In genomic region chr22:40181323-40181722, GRCh38 we compare ENCODE assay signal across 16 cellular contexts. TPM values are rescaled to one million over a fixed set of nuclear protein-coding genes. Genes with fewer than 3 reads are reported as not detected.
A peak's percentile ranks its signal among the peaks of the same experiment; 100 is the strongest.
DNase-seq lines count a peak whose midpoint lies in the region; ATAC-seq, FAIRE-seq and TF ChIP-seq lines count a peak whose summit lies in the region.
"Had no signal": no experiment of that assay in that cellular context is flagged by ENCODE, and none has a peak within 500 bp of the region (broad histone marks: within the 10 kb centered on the region; RNA-seq: fewer than 3 reads in every experiment).

No MANE protein-coding gene starts in this region.

- FAIRE-seq in K562 (lab: Jason Lieb, UNC) = no peak

- in situ Hi-C loops in K562 (cut with MboI) = loop anchor here (10.0 kb wide), 2 partner anchors 137 to 647 kb away; partner anchors contain the start of gene RPS19BP1

- POLR2A ChIA-PET in HEK293 (lab: Yijun Ruan, JAX) (interaction anchor here (0.7 to 5.4 kb wide), 4 partner anchors 13 to 140 kb away, joined by 3 to 72 read pairs (median 6); no protein-coding TSS in a partner anchor), K562 (lab: Yijun Ruan, JAX) (interaction anchor here (0.7 to 1.9 kb wide), 6 partner anchors 9 to 180 kb away, joined by 3 to 11 read pairs (median 4); no protein-coding TSS in a partner anchor)
- POLR2A ChIA-PET in CD8-positive, alpha-beta T cell (lab: Charles Lee) = interaction anchor here (6.3 kb wide), 1 partner anchor 137 kb away, joined by 45 read pairs; no protein-coding TSS in a partner anchor

- H3K27me3 Mint-ChIP-seq in CD8-positive, alpha-beta T cell (ENCODE audit: low read depth) = no peaks in the 10 kb centered on the region
- H3K27me3 Mint-ChIP-seq: activated naive CD4-positive, alpha-beta T cell treated with anti-CD3 and anti-CD28 coated beads, Interleukin-2, amount 50 U/mL, for 24 hours; naive B cell; stimulated activated naive CD8-positive, alpha-beta T cell treated with anti-CD3 and anti-CD28 coated beads, Interleukin-15, Interleukin-2, amounts not matched to agents 100 ng/mL and 50 ng/mL, for 24 hours had no signal

- TF ChIP-seq RAD21 in K562 (CRISPR knock-in tag; conservative IDR thresholded peaks at IDR 0.05 in 1 of 2, IDR thresholded peaks at IDR 0.05 in 1 of 2) = no peak

- intact Hi-C loops in K562 (cut with micrococcal nuclease) (no loop called here), right lobe of liver (cut with DNase I) (loop anchor here (5.0 to 10.0 kb wide), 2 partner anchors 81 to 93 kb away; no protein-coding TSS in a partner anchor)
- intact Hi-C loops in CD8-positive, alpha-beta T cell (cut with DNase I, micrococcal nuclease) = no loop called here

- 50% methylated on average over 3 of the region's 3 CpGs for WGBS in K562 (ENCODE audit: insufficient coverage, low coverage, missing lambda C conversion rate)
- 39% methylated on average over 3 of the region's 3 CpGs for WGBS in right lobe of liver (ENCODE audit: insufficient coverage, low coverage, low lambda C conversion rate, missing lambda C conversion rate)

- H3K27ac Mint-ChIP-seq in CD8-positive, alpha-beta T cell = no peak overlapping the region

- TF ChIP-seq CTCF in HEK293 (tag by site-specific recombination; IDR thresholded peaks at IDR 0.05) = no peak
- TF ChIP-seq CTCF in K562 (IDR thresholded peaks at IDR 0.05 in 2 of 3, conservative IDR thresholded peaks at IDR 0.05 in 1 of 3; ENCODE audit: insufficient read depth in 2 of 3, low read depth in 1 of 3, low read length in 3 of 3) = no peak
- TF ChIP-seq CTCF in right lobe of liver (IDR thresholded peaks at IDR 0.05) = no peak
- TF ChIP-seq CTCF in CD8-positive, alpha-beta T cell (IDR thresholded peaks at IDR 0.05) = no peak

- H3K4me1 Mint-ChIP-seq in CD8-positive, alpha-beta T cell (ENCODE audit: low read depth) = peaks cover 82% of the 10 kb centered on the region

- CTCF ChIA-PET in HEK293 (lab: Yijun Ruan, JAX) = interaction anchor here (0.6 to 4.4 kb wide), 3 partner anchors 12 to 167 kb away, joined by 3 to 16 read pairs (median 3); no protein-coding TSS in a partner anchor
- CTCF ChIA-PET in K562 (lab: Yijun Ruan, JAX; ENCODE audit: low intra/inter-chr PET ratio) = no interaction called here
- CTCF ChIA-PET in CD8-positive, alpha-beta T cell (lab: Charles Lee) = interaction anchor here (2.2 kb wide), 1 partner anchor 167 kb away, joined by 6 read pairs; no protein-coding TSS in a partner anchor

- peaks cover 23% of the 10 kb centered on the region for H3K4me1 ChIP-seq in HEK293 (ENCODE audit: control insufficient read depth, insufficient read depth, low read length)
- peaks cover 15 to 41% of the 10 kb centered on the region in 2 experiments; a peak in 4 of 5 replicates for H3K4me1 ChIP-seq in K562 (replicated peaks in 1 of 2; ENCODE audit: control insufficient read depth in 2 of 2, insufficient read depth in 2 of 2, low read length in 2 of 2)
- peaks cover 0 to 80% (median 40%) of the 10 kb centered on the region in 4 donors for H3K4me1 ChIP-seq in right lobe of liver
- peaks cover 32% of the 10 kb centered on the region for H3K4me1 ChIP-seq in stomach smooth muscle (ENCODE audit: control insufficient read depth, insufficient read depth, low read length)
- H3K4me1 ChIP-seq in CD8-positive, alpha-beta T cell (ENCODE audit: insufficient read depth, low read length) = peaks cover 71% of the 10 kb centered on the region
- H3K4me1 ChIP-seq in effector memory CD4-positive, alpha-beta T cell (ENCODE audit: control insufficient read depth, insufficient read depth, low read length, poor library complexity, severe bottlenecking) = peaks cover 23% of the 10 kb centered on the region

- peaks cover 94% of the 10 kb centered on the region for H3K79me2 ChIP-seq in K562 (ENCODE audit: control insufficient read depth, insufficient read depth, low read length)

- no peak overlapping the region for H3K4me3 Mint-ChIP-seq in CD8-positive, alpha-beta T cell

- H3K9ac ChIP-seq in K562 (ENCODE audit: insufficient read depth in 1 of 2, low read depth in 2 of 2, low read length in 2 of 2) (peak overlapping the region; percentile 25 to 71; a peak in 3 of 4 replicates), stomach smooth muscle (ENCODE audit: low read length in 2 of 2) (no peak overlapping the region)
- H3K9ac ChIP-seq: SK-N-SH had no signal

- H3K36me3 ChIP-seq in HEK293 (ENCODE audit: control insufficient read depth in 2 of 2, insufficient read depth in 1 of 2, low read length in 2 of 2) (no peaks in the 10 kb centered on the region), K562 (ENCODE audit: control insufficient read depth, insufficient read depth, low read length) (peaks cover 3% of the 10 kb centered on the region; the same call in 1 of the 3 replicates), right lobe of liver (no peaks in the 10 kb centered on the region), stomach smooth muscle (ENCODE audit: control insufficient read depth in 2 of 2, insufficient read depth in 2 of 2, low read length in 2 of 2) (no peaks in the 10 kb centered on the region)
- no peaks in the 10 kb centered on the region for H3K36me3 ChIP-seq in CD8-positive, alpha-beta T cell (ENCODE audit: insufficient read depth, low read length)
- no peaks in the 10 kb centered on the region for H3K36me3 ChIP-seq in effector memory CD4-positive, alpha-beta T cell (ENCODE audit: control insufficient read depth, insufficient read depth, low read length)

- H2AFZ ChIP-seq in K562 (ENCODE audit: low read depth, low read length) = no peak overlapping the region

- H3K27me3 ChIP-seq in K562 (ENCODE audit: control insufficient read depth in 2 of 2, insufficient read depth in 2 of 2, low read length in 2 of 2) (no peaks in the 10 kb centered on the region), right lobe of liver (no peaks in the 10 kb centered on the region), stomach smooth muscle (ENCODE audit: control insufficient read depth in 1 of 2, insufficient read depth in 2 of 2, low read length in 2 of 2) (no peaks in the 10 kb centered on the region)
- H3K27me3 ChIP-seq in CD8-positive, alpha-beta T cell (ENCODE audit: insufficient read depth, low read length) = no peaks in the 10 kb centered on the region
- no peaks in the 10 kb centered on the region for H3K27me3 ChIP-seq in effector memory CD4-positive, alpha-beta T cell (replicated peaks; ENCODE audit: control insufficient read depth, insufficient read depth, low read length, poor library complexity, severe bottlenecking)

- 0 out of 2 replicates have a peak, but pooled peaks cover 13% of the 10 kb centered on the region for H4K20me1 ChIP-seq in K562 (replicated peaks; ENCODE audit: control insufficient read depth, insufficient read depth, low read length)

- H3K4me2 ChIP-seq in K562 (ENCODE audit: insufficient read depth, low read length) = peak overlapping the region; percentile 52

- H3K9me1 ChIP-seq in K562 (ENCODE audit: control insufficient read depth, insufficient read depth, low read length) = no peaks in the 10 kb centered on the region

- TF ChIP-seq POLR2A in K562 (conservative IDR thresholded peaks at IDR 0.05) (no peak), right lobe of liver (IDR thresholded peaks at IDR 0.05) (no peak)

- H3K27ac ChIP-seq in HEK293 (ENCODE audit: extremely low read depth, low read depth, low read length) (no peak overlapping the region), K562 (ENCODE audit: extremely low read depth, low read depth, low read length) (peak overlapping the region; percentile 93; the same call in 2 of the 3 replicates), right lobe of liver (peak overlapping the region; percentile 47 to 92 (median 86)), stomach smooth muscle (ENCODE audit: low read length) (no peak overlapping the region)
- no peak overlapping the region for H3K27ac ChIP-seq in CD8-positive, alpha-beta T cell (ENCODE audit: low read depth, low read length)
- no peak overlapping the region for H3K27ac ChIP-seq in effector memory CD4-positive, alpha-beta T cell (ENCODE audit: insufficient read depth, low read length, poor library complexity, severe bottlenecking)

- H3K9me3 ChIP-seq in HEK293 (ENCODE audit: control insufficient read depth, insufficient read depth, low read depth, low read length) = no peaks in the 10 kb centered on the region
- H3K9me3 ChIP-seq in K562 (replicated peaks; ENCODE audit: control insufficient read depth, insufficient read depth, low read depth, low read length) = no peaks in the 10 kb centered on the region
- no peaks in the 10 kb centered on the region for H3K9me3 ChIP-seq in right lobe of liver
- no peaks in the 10 kb centered on the region for H3K9me3 ChIP-seq in stomach smooth muscle (ENCODE audit: control insufficient read depth in 2 of 2, low read length in 2 of 2)
- H3K9me3 ChIP-seq in CD8-positive, alpha-beta T cell (ENCODE audit: low read length) = no peaks in the 10 kb centered on the region
- no peaks in the 10 kb centered on the region for H3K9me3 ChIP-seq in effector memory CD4-positive, alpha-beta T cell (ENCODE audit: control insufficient read depth, low read length)
- H3K9me3 ChIP-seq: SK-N-SH had no signal

- BruUV-seq in K562 (replicated peaks; lab: Mats Ljungman, UMichigan) = no TSS peak

- TF ChIP-seq EP300 in K562 (IDR thresholded peaks at IDR 0.05; ENCODE audit: low read length) = no peak

- DNase-seq in K562 (ENCODE audit: extremely low read depth in 1 of 4, low spot score in 3 of 4) (no peak), right lobe of liver (no peak), RPMI8226 (no peak)
- DNase-seq in CD8-positive, alpha-beta T cell = no peak
- DNase-seq in effector memory CD4-positive, alpha-beta T cell = no peak
- DNase-seq: DMS 273 treated with DMSO at 0.1 percent for 48 hours, MM.1S, naive B cell, NCI-H187 treated with DMSO at 0.1 percent for 48 hours, SK-N-SH had no signal

- ATAC-seq in K562 (no peak), right lobe of liver (peak; percentile 5 to 21 (median 12)), HG03442 (IDR thresholded peaks at IDR 0.05; ENCODE audit: unreplicated experiment) (no peak)
- no peak for ATAC-seq in CD8-positive, alpha-beta T cell
- ATAC-seq: HCT116 had no signal

- H3K36me3 Mint-ChIP-seq in CD8-positive, alpha-beta T cell = peaks cover 13% of the 10 kb centered on the region

- H3K9me3 Mint-ChIP-seq in CD8-positive, alpha-beta T cell = no peaks in the 10 kb centered on the region
- H3K9me3 Mint-ChIP-seq: naive B cell; stimulated activated naive CD8-positive, alpha-beta T cell treated with anti-CD3 and anti-CD28 coated beads, Interleukin-15, Interleukin-2, amounts not matched to agents 100 ng/mL and 50 ng/mL, for 24 hours had no signal

- H3K4me3 ChIP-seq in HEK293 (ENCODE audit: low read depth, low read length) = no peak overlapping the region
- peak overlapping the region; percentile 68; the same call in 1 of the 2 replicates for H3K4me3 ChIP-seq in K562
- H3K4me3 ChIP-seq in right lobe of liver = peak overlapping the region in 1 of 3 donors; percentile 11
- peak overlapping the region; percentile 6 to 23 for H3K4me3 ChIP-seq in stomach smooth muscle (ENCODE audit: low read length in 2 of 2)
- H3K4me3 ChIP-seq in CD8-positive, alpha-beta T cell (ENCODE audit: low read depth, low read length) = no peak overlapping the region
- no peak overlapping the region for H3K4me3 ChIP-seq in effector memory CD4-positive, alpha-beta T cell (ENCODE audit: insufficient read depth, low read depth, low read length, poor library complexity, severe bottlenecking)

RNA-seq across cellular contexts. Expression of gene TNRC6B, which starts 3.6 kb away (rescaled TPM):
- 39.3 and 85.7 TPM in 2 replicates for total RNA-seq in K562 (2011; cell fraction: chromatin; rRNA removed; ENCODE audit: low replicate concordance)
- 26.1 and 28.3 TPM in 2 replicates for total RNA-seq in K562 (2011; cell fraction: nucleolus; rRNA removed)
- total RNA-seq in K562 (2011; cell fraction: nucleoplasm; rRNA removed) = 39.1 and 62.4 TPM in 2 replicates
- total RNA-seq in K562 (2014; rRNA removed) (7.4 and 11.0 TPM in 2 replicates), K562 (2014; rRNA removed; fragmentation: Illumina TruSeq; extraction: Trizol) (10.8 and 13.7 TPM in 2 replicates), K562 (2015; rRNA removed; fragmentation: Illumina TruSeq; extraction: Trizol) (10.3 and 11.5 TPM in 2 replicates), K562 (2021) (17.6 and 18.8 TPM in 2 replicates), right lobe of liver (10 to 100 TPM; 13.0 to 27.1 (median 22.7) TPM)
- polyA plus RNA-seq in K562 (2011; rRNA removed) (5.8 and 7.4 TPM in 2 replicates), K562 (2014; fragmentation: Illumina TruSeq; extraction: Trizol) (5.3 and 5.8 TPM in 2 replicates), K562 (2014; fragmentation: Nextera tagmentation; extraction: Ambion mirVana) (10 to 100 TPM in 1 of 2 experiments, under 1 TPM in 1; 0.96 to 14.7 TPM), K562 (2014; rRNA removed) (6.9 and 7.3 TPM in 2 replicates)
- polyA plus RNA-seq in K562 (2011; cell fraction: cytosol; rRNA removed) = 6.8 and 7.2 TPM in 2 replicates
- polyA plus RNA-seq in K562 (2011; cell fraction: nucleus; rRNA removed) = 10.6 and 12.9 TPM in 2 replicates
- 3.8 and 6.0 TPM in 2 replicates for polyA plus RNA-seq in K562 (2012)
- polyA minus RNA-seq in K562 (2011; rRNA and poly(A)+ RNA removed) = 20.1 and 24.7 TPM in 2 replicates
- 9.8 and 11.2 TPM in 2 replicates for polyA minus RNA-seq in K562 (2011; cell fraction: cytosol; rRNA and poly(A)+ RNA removed)
- 13.3 and 30.9 TPM in 2 replicates for polyA minus RNA-seq in K562 (2011; cell fraction: nucleus; rRNA and poly(A)+ RNA removed)
- 100 to 1,000 TPM in 1 of 2 experiments, 10 to 100 TPM in 1; 85.3 to 106 TPM for total RNA-seq in CD8-positive, alpha-beta T cell

Comparison
In these comparisons a context has a peak if more than half of its experiments do, and no peak if none do; other contexts are left out.
1. H3K27ac ChIP-seq: peak in K562 (single experiment) and right lobe of liver (3 of 3); none in HEK293 (single experiment), stomach smooth muscle (single experiment), CD8-positive, alpha-beta T cell (single experiment) and effector memory CD4-positive, alpha-beta T cell (single experiment).
2. H3K4me3 ChIP-seq: peak in K562 (single experiment) and stomach smooth muscle (2 of 2); none in HEK293 (single experiment), CD8-positive, alpha-beta T cell (single experiment) and effector memory CD4-positive, alpha-beta T cell (single experiment).
3. ATAC-seq: peak in right lobe of liver (4 of 4); none in K562 (single experiment), HG03442 (single experiment) and CD8-positive, alpha-beta T cell (single experiment).
4. H3K9ac ChIP-seq: peak in K562 (2 of 2); none in stomach smooth muscle (0 of 2).
5. intact Hi-C loops: an anchor here in right lobe of liver (5.0 to 10.0 kb wide); none called in K562 and CD8-positive, alpha-beta T cell.